In genomic region chr11:104163100-104164027, GRCh38 we compare ENCODE assay signal across 7 cellular contexts. TPM values are rescaled to one million over a fixed set of nuclear protein-coding genes. Genes with fewer than 3 reads are reported as not detected.
DNase-seq lines count a peak whose midpoint lies in the region; ATAC-seq and TF ChIP-seq lines count a peak whose summit lies in the region.

No MANE protein-coding gene starts in this region.

- TF ChIP-seq CTCF in adrenal gland (IDR thresholded peaks at IDR 0.05), result no peak

- no peaks in the 10 kb centered on the region for H3K9me3 ChIP-seq in adrenal gland (replicated peaks in 1 of 3)
- no peaks in the 10 kb centered on the region for H3K9me3 ChIP-seq in skeletal muscle satellite cell (replicated peaks; ENCODE audit: low read length)

- 2 to 4% (median 3%) methylated on average over 24 to 38 of the region's 38 CpGs for whole genome bisulfite sequencing in adrenal gland, 4 donors

- intact Hi-C loops in adrenal gland (cut with DNase I), result no loop called here

- peak overlapping the region; percentile 45 for H3K9ac ChIP-seq in skeletal muscle satellite cell (ENCODE audit: low read depth, low read length)

- ATAC-seq in GM18499 (IDR thresholded peaks at IDR 0.05; ENCODE audit: insufficient read depth, unreplicated experiment) (peak; percentile 10), HG03354 (IDR thresholded peaks at IDR 0.05; ENCODE audit: poor library complexity, severe bottlenecking, unreplicated experiment) (peak; percentile 43)

- H3K4me3 ChIP-seq in adrenal gland (peak overlapping the region; percentile 26 to 88 (median 62)), iPS-11a (ENCODE audit: low read depth, low read length) (peak overlapping the region; percentile 49), skeletal muscle satellite cell (ENCODE audit: low read length) (peak overlapping the region; percentile 81)

- H3K4me1 ChIP-seq in adrenal gland (replicated peaks in 1 of 2) (peaks cover 14 to 18% of the 10 kb centered on the region in 2 donors), skeletal muscle satellite cell (ENCODE audit: control insufficient read depth, insufficient read depth, low read length) (peaks cover 5% of the 10 kb centered on the region)

- no peaks in the 10 kb centered on the region for H3K27me3 ChIP-seq in adrenal gland
- no peaks in the 10 kb centered on the region for H3K27me3 ChIP-seq in skeletal muscle satellite cell (ENCODE audit: control insufficient read depth, insufficient read depth, low read length)

- peak; percentile 60 to 85 (median 73) for DNase-seq in adrenal gland
- no peak for DNase-seq in NCI-H2029 (lab: John Stamatoyannopoulos, UW)
- no peak for DNase-seq in DMS114 treated with DMSO at 0.1 percent for 48 hours (lab: John Stamatoyannopoulos, UW; ENCODE audit: unreplicated experiment)

- no peak for TF ChIP-seq POLR2A in adrenal gland (IDR thresholded peaks at IDR 0.05)

- H3K4me2 ChIP-seq in skeletal muscle satellite cell (ENCODE audit: low read length), result peak overlapping the region; percentile 96

- H3K36me3 ChIP-seq in adrenal gland (replicated peaks in 1 of 2), result no peaks in the 10 kb centered on the region
- no peaks in the 10 kb centered on the region for H3K36me3 ChIP-seq in skeletal muscle satellite cell (ENCODE audit: insufficient read depth, low read length)

- peak overlapping the region; percentile 21 to 83 (median 61) for H3K27ac ChIP-seq in adrenal gland

RNA-seq across cellular contexts. Expression of gene PDGFD, which starts 0.6 kb away (rescaled TPM):
- total RNA-seq in adrenal gland, result 100 to 1,000 TPM in 7 of 8 donors, 10 to 100 TPM in 1; 72.0 to 297 (median 208) TPM
- 10 to 100 TPM; 42.7 to 74.0 (median 52.5) TPM for polyA plus RNA-seq in adrenal gland
- 0.25 and 0.66 TPM in 2 replicates for total RNA-seq in skeletal muscle satellite cell (2012; rRNA removed)

Comparison
In these comparisons a context has a peak if more than half of its experiments do, and no peak if none do; other contexts are left out.
1. DNase-seq: peak in adrenal gland (7 of 7); none in NCI-H2029 (single experiment) and DMS114 treated with DMSO at 0.1 percent for 48 hours (single experiment).
2. Peak in every context shown above with its lines, with median percentiles within 50 percentile points of each other: H3K4me3 ChIP-seq.